In the genomic region with DNA sequence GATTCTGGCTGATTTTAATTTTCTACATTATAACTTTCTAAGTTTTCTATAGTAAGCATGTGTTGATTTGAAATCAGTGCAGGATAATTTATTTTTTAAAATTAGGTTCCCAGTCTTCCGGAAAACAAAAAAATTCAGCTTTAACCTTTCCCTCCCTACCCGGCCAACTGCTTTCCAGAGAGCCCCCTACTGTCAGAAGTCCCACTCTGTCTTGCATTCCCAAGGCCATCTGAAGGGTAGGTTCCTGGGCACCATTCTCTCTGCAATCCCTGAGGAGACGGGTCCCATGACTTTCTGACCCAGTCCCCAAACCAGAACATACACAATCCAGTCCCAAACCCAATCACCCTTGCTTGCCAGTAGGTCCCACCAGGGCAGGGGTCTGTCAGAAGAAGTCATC, we compare ENCODE assay signal across 28 cellular contexts.
"Had no signal": no experiment of that assay in that cellular context is flagged by ENCODE, and none has a peak within 500 bp of the region (broad histone marks: within the 10 kb centered on the region; RNA-seq: fewer than 3 reads in every experiment).

No MANE protein-coding gene starts in this region.

- H3K36me3 Mint-ChIP-seq: activated CD4-positive, alpha-beta memory T cell treated with anti-CD3 and anti-CD28 coated beads for 36 hours; activated naive CD4-positive, alpha-beta T cell treated with anti-CD3 and anti-CD28 coated beads, Interleukin-2, amount 50 U/mL, for 72 hours had no signal

- H3K9me3 ChIP-seq: adrenal gland, body of pancreas, breast epithelium, SJCRH30 had no signal

- H3K4me3 ChIP-seq: adrenal gland, body of pancreas, breast epithelium, SJCRH30, SK-N-MC had no signal

- H3K36me3 ChIP-seq: adrenal gland, breast epithelium, SJCRH30 had no signal

- H3K27ac Mint-ChIP-seq: activated CD4-positive, alpha-beta memory T cell treated with anti-CD3 and anti-CD28 coated beads for 36 hours; activated naive CD4-positive, alpha-beta T cell treated with anti-CD3 and anti-CD28 coated beads for 36 hours; activated naive CD4-positive, alpha-beta T cell treated with anti-CD3 and anti-CD28 coated beads, Interleukin-2, amount 50 U/mL, for 72 hours; activated T-helper 1 cell treated with anti-CD3 and anti-CD28 coated beads, Interleukin-12 subunit alpha, Interleukin-12 subunit beta, Interleukin-2, Interleukin-4 antibody, amounts not matched to agents 30 ng/mL and 10 ng/mL and 1 ng/mL, durations not matched to agents 14 hours and 24 hours and 36 hours had no signal

- DNase-seq: activated CD4-positive, alpha-beta memory T cell treated with anti-CD3 and anti-CD28 coated beads for 36 hours; activated CD4-positive, alpha-beta T cell treated with anti-CD3 and anti-CD28 coated beads for 4 hours; activated CD4-positive, alpha-beta T cell treated with anti-CD3 and anti-CD28 coated beads, Interleukin-2, amount 50 U/mL, for 1 hour; activated CD4-positive, CD25-positive, alpha-beta regulatory T cell treated with anti-CD3 and anti-CD28 coated beads, Interleukin-2, amount 50 U/mL, for 72 hours; activated CD8-positive, alpha-beta memory T cell treated with anti-CD3 and anti-CD28 coated beads, Interleukin-2, amount 50 U/mL, for 4 hours; activated gamma-delta T cell treated with Interleukin-2 at 50 U/mL for 16 hours; activated naive CD4-positive, alpha-beta T cell treated with anti-CD3 and anti-CD28 coated beads for 36 hours; activated T-cell treated with anti-CD3 and anti-CD28 coated beads for 4 hours; activated T-cell treated with anti-CD3 and anti-CD28 coated beads, Interleukin-2, amount 50 U/mL, for 4 hours; adrenal gland; body of pancreas; NCI-H1048; NCI-H1105 treated with DMSO at 0.1 percent for 48 hours; NCI-H1436; NCI-H1694; NCI-H1930; NCI-H2081 treated with DMSO at 0.1 percent for 48 hours; NCI-H226; NCI-H446 treated with DMSO at 0.1 percent for 48 hours; NCI-H524; SHP77; SJCRH30; T1000 had no signal

- H3K4me3 Mint-ChIP-seq: activated CD4-positive, alpha-beta memory T cell treated with anti-CD3 and anti-CD28 coated beads for 36 hours; activated naive CD4-positive, alpha-beta T cell treated with anti-CD3 and anti-CD28 coated beads for 36 hours; activated T-cell treated with anti-CD3 and anti-CD28 coated beads, Interleukin-2, amount 50 U/mL, for 4 hours; activated T-helper 1 cell treated with anti-CD3 and anti-CD28 coated beads, Interleukin-12 subunit alpha, Interleukin-12 subunit beta, Interleukin-2, Interleukin-4 antibody, amounts not matched to agents 30 ng/mL and 10 ng/mL and 1 ng/mL, durations not matched to agents 14 hours and 24 hours and 36 hours had no signal

- H3K27ac ChIP-seq: adrenal gland, body of pancreas, breast epithelium, SJCRH30, SK-N-MC had no signal

- H3K9me3 Mint-ChIP-seq: activated CD4-positive, alpha-beta memory T cell treated with anti-CD3 and anti-CD28 coated beads for 36 hours; activated naive CD4-positive, alpha-beta T cell treated with anti-CD3 and anti-CD28 coated beads for 36 hours; activated naive CD4-positive, alpha-beta T cell treated with anti-CD3 and anti-CD28 coated beads, Interleukin-2, amount 50 U/mL, for 72 hours; activated T-cell treated with anti-CD3 and anti-CD28 coated beads, Interleukin-2, amount 50 U/mL, for 4 hours had no signal

- ATAC-seq: activated naive CD4-positive, alpha-beta T cell treated with anti-CD3 and anti-CD28 coated beads, Interleukin-2, amount 50 U/mL, for 72 hours; activated T-cell treated with anti-CD3 and anti-CD28 coated beads, Interleukin-2, amount 50 U/mL, for 4 hours; body of pancreas; Panc1 had no signal

- H3K4me1 ChIP-seq: adrenal gland, breast epithelium, SJCRH30 had no signal

- H3K27me3 ChIP-seq: adrenal gland, body of pancreas had no signal
